In the genomic region with DNA sequence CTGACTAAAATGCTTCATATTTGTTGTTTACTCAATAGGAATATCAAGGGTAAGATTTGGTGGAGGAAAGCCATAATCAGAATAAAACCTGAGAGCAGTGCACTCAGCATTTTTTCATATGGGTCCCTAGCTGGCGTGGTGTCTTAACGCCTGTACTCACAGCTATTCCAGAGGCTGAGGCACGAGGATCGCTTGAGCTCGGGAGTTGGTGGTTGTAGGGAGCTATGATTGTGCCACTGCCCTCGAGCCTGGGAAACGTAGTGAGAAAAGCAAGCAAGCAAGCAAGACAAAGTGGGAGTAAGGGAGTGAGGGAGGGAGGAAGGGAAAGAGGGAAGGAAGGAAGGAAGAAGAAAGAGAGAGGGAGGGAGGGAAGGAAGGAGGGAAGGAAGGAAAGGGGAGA, we compare ENCODE assay signal across 24 cellular contexts.
"Had no signal": no experiment of that assay in that cellular context is flagged by ENCODE, and none has a peak within 500 bp of the region (broad histone marks: within the 10 kb centered on the region; RNA-seq: fewer than 3 reads in every experiment).

No MANE protein-coding gene starts in this region.

- H3K27me3 ChIP-seq: colonic mucosa, esophagus muscularis mucosa, esophagus squamous epithelium, foreskin keratinocyte, gastrocnemius medialis, gastroesophageal sphincter, heart left ventricle, heart right ventricle had no signal

- ATAC-seq: effector memory CD8-positive, alpha-beta T cell; esophagus mucosa; foreskin keratinocyte; gastrocnemius medialis; gastroesophageal sphincter; heart left ventricle; heart right ventricle had no signal

- H3K4me3 ChIP-seq: colonic mucosa, coronary artery, dorsolateral prefrontal cortex, esophagus muscularis mucosa, esophagus squamous epithelium, gastrocnemius medialis, gastroesophageal sphincter, heart left ventricle, heart right ventricle had no signal

- H3K4me1 ChIP-seq: colonic mucosa, esophagus muscularis mucosa, esophagus squamous epithelium, foreskin keratinocyte, gastrocnemius medialis, gastroesophageal sphincter, heart left ventricle, heart right ventricle had no signal

- H3K36me3 ChIP-seq: colonic mucosa, esophagus muscularis mucosa, esophagus squamous epithelium, gastrocnemius medialis, gastroesophageal sphincter, heart left ventricle, heart right ventricle had no signal

- H3K27ac ChIP-seq: colonic mucosa, coronary artery, dorsolateral prefrontal cortex, epithelial cell of prostate, esophagus muscularis mucosa, esophagus squamous epithelium, foreskin keratinocyte, gastrocnemius medialis, gastroesophageal sphincter, heart left ventricle, heart right ventricle had no signal

- DNase-seq: colonic mucosa; cortex of kidney; dermis blood vessel endothelial cell; dorsolateral prefrontal cortex; effector CD4-positive, alpha-beta T cell; effector CD8-positive, alpha-beta T cell; effector memory CD4-positive, alpha-beta T cell; effector memory CD8-positive, alpha-beta T cell; endodermal cell; erythroblast; esophagus squamous epithelium; foreskin fibroblast; foreskin keratinocyte; foreskin melanocyte; gastrocnemius medialis; glutamatergic neuron; head of caudate nucleus; heart left ventricle; heart right ventricle had no signal

- H3K9me3 ChIP-seq: colonic mucosa, esophagus muscularis mucosa, gastrocnemius medialis had no signal
